In the genomic region with DNA sequence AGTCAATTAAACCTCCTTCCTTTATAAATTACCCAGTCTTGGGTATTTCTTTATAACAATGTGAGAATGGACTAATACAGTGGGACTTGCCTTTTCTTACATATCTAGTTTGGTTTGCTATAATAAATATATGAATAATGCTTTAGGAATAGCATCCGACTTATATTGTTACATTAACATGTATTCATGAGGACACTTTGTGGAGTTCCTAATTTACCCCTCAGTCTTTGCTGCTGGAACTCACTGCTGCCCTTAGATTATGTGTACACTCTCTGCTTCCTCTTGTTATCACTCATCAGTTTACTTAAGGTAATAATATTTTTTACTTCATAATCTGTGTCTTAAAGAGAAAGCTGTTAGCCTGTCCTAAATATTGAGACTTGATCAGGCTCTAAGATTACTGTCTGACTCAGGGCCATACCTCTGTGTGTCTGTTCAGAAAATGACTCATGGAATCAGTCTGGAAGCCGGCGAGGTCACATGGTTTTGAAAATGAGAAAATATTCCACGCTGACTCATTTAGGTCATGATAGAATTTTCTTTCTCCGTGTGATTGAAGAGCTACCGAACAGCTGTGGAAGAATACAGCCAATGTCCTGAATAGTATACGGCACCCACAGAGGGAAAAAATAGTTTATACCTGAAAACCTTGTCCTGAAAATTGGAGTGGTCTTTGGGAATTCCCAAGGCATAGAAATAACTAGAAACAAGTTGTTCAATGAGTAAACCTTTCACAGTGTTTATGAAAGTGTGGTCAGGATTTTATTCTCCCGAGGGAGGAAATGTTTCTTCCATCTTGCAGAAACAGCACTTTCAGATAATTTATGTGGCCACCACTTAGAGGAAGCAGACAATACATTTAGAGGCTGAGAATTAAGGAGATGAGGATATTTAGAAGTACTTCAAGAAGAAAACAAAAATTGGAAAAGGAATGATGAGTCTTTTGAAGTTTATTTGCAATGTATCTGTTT, we compare ENCODE assay signal across 8 cellular contexts.
DNase-seq lines count a peak whose midpoint lies in the region; TF ChIP-seq lines count a peak whose summit lies in the region.

No MANE protein-coding gene starts in this region.

- H3K36me3 ChIP-seq in MM.1S (replicated peaks; ENCODE audit: insufficient read depth, low read length) (no peaks in the 10 kb centered on the region), brain microvascular endothelial cell (replicated peaks) (no peaks in the 10 kb centered on the region), liver (ENCODE audit: control insufficient read depth in 4 of 4, insufficient read depth in 3 of 4, low read depth in 1 of 4, low read length in 3 of 4) (no peaks in the 10 kb centered on the region)

- no peaks in the 10 kb centered on the region for H3K9me2 ChIP-seq in MM.1S (replicated peaks; ENCODE audit: insufficient read depth, low read length)

- H3K9ac ChIP-seq in MM.1S (ENCODE audit: low read length) (no peak overlapping the region), liver (ENCODE audit: low read depth in 1 of 2, low read length in 2 of 2) (no peak overlapping the region)

- H3K27ac ChIP-seq in MM.1S (ENCODE audit: low read length) (no peak overlapping the region), brain microvascular endothelial cell (peak overlapping the region; percentile 92), liver (ENCODE audit: low read depth in 1 of 2, low read length in 2 of 2) (no peak overlapping the region), temporal lobe (ENCODE audit: low read depth, low read length) (peak overlapping the region; percentile 38)

- no peak for TF ChIP-seq CTCF in GM13977 (IDR thresholded peaks at IDR 0.05; ENCODE audit: extremely low read depth, insufficient read depth, missing control alignments)
- TF ChIP-seq CTCF in MM.1S (IDR thresholded peaks at IDR 0.05; ENCODE audit: low read length), result no peak
- TF ChIP-seq CTCF in brain microvascular endothelial cell (IDR thresholded peaks at IDR 0.05; ENCODE audit: low read depth, low read length, missing control alignments), result no peak
- no peak for TF ChIP-seq CTCF in liver (IDR thresholded peaks at IDR 0.05; ENCODE audit: low read depth, low read length, missing input control)

- WGBS in liver, result 72% methylated on average over 8 of the region's 8 CpGs

- no peak for TF ChIP-seq RAD21 in liver (IDR thresholded peaks at IDR 0.05)

- in situ Hi-C loops in GM13977 (cut with MboI; ENCODE audit: low pct_unique_long_range_greater_than_20kb, low sequenced_read_pairs, unreplicated experiment) (no loop called here), brain microvascular endothelial cell (cut with HindIII; ENCODE audit: low pct_ligation_motif_present, low sequenced_read_pairs) (no loop called here)

- 0 out of 2 replicates have a peak, but pooled peaks cover 10% of the 10 kb centered on the region for H3K4me1 ChIP-seq in MM.1S (ENCODE audit: low read length)
- no peaks in the 10 kb centered on the region for H3K4me1 ChIP-seq in liver (ENCODE audit: control insufficient read depth in 4 of 4, insufficient read depth in 4 of 4, low read length in 3 of 4)

- H3K27me3 ChIP-seq in MM.1S (replicated peaks; ENCODE audit: insufficient read depth, low read length) (no peaks in the 10 kb centered on the region), brain microvascular endothelial cell (replicated peaks) (no peaks in the 10 kb centered on the region), liver (ENCODE audit: control insufficient read depth in 4 of 4, insufficient read depth in 4 of 4, low read length in 3 of 4) (no peaks in the 10 kb centered on the region)

- peak; percentile 11 for DNase-seq in GM13977 (ENCODE audit: low spot score)
- peak; percentile 94 for DNase-seq in H4 (ENCODE audit: low spot score)
- DNase-seq in MM.1S, result peak; percentile 10
- DNase-seq in brain microvascular endothelial cell, result peak; percentile 98
- no peak for DNase-seq in NCI-H2171 (lab: John Stamatoyannopoulos, UW)
- DNase-seq in NCI-H1694 treated with DMSO at 0.1 percent for 48 hours (lab: John Stamatoyannopoulos, UW), result no peak

- no peaks in the 10 kb centered on the region for H3K9me3 ChIP-seq in MM.1S (replicated peaks; ENCODE audit: insufficient read depth, low read length)
- no peaks in the 10 kb centered on the region for H3K9me3 ChIP-seq in liver (ENCODE audit: control insufficient read depth in 4 of 4, low read length in 3 of 4)

- no peak overlapping the region for H3K4me3 ChIP-seq in MM.1S (ENCODE audit: low read length)
- H3K4me3 ChIP-seq in brain microvascular endothelial cell (ENCODE audit: low read depth, low read length), result peak overlapping the region; percentile 29
- no peak overlapping the region for H3K4me3 ChIP-seq in liver (ENCODE audit: low read depth in 1 of 3, low read length in 3 of 3)

- H4K20me1 ChIP-seq in MM.1S (ENCODE audit: insufficient read depth, low read length), result no peaks in the 10 kb centered on the region

- no peaks in the 10 kb centered on the region for H3F3A ChIP-seq in MM.1S (ENCODE audit: insufficient read depth, low read length)

- H2AFZ ChIP-seq in MM.1S (ENCODE audit: low read length), result no peak overlapping the region

- no peaks in the 10 kb centered on the region for H3K79me2 ChIP-seq in MM.1S (ENCODE audit: low read length)

- H3K4me2 ChIP-seq in MM.1S (ENCODE audit: low read depth, low read length), result peak overlapping the region; percentile 24; the same call in 1 of the 2 replicates

TF ChIP-seq in liver, 16 proteins besides CTCF, POLR2A, EP300 and RAD21:
- peak; percentile 64 to 73 for TF ChIP-seq JUND (IDR thresholded peaks at IDR 0.05)
- TF ChIP-seq GABPA (IDR thresholded peaks at IDR 0.05 in 1 of 2, conservative IDR thresholded peaks at IDR 0.05 in 1 of 2), result no peak

Comparison
In these comparisons a context has a peak if more than half of its experiments do, and no peak if none do; other contexts are left out.
1. DNase-seq: peak in GM13977 (single experiment), H4 (single experiment), MM.1S (single experiment) and brain microvascular endothelial cell (single experiment); none in NCI-H2171 (single experiment) and NCI-H1694 treated with DMSO at 0.1 percent for 48 hours (single experiment).
2. H3K27ac ChIP-seq: peak in brain microvascular endothelial cell (single experiment) and temporal lobe (single experiment); none in MM.1S (single experiment) and liver (0 of 2).